Comparison of ENCODE assay signal across 14 cellular contexts in genomic region chr3:192958219-192958872, GRCh38. TPM values are rescaled to one million over a fixed set of nuclear protein-coding genes. Genes with fewer than 3 reads are reported as not detected.
DNase-seq lines count a peak whose midpoint lies in the region; ATAC-seq and TF ChIP-seq lines count a peak whose summit lies in the region.
"Had no signal": no experiment of that assay in that cellular context is flagged by ENCODE, and none has a peak within 500 bp of the region (broad histone marks: within the 10 kb centered on the region; RNA-seq: fewer than 3 reads in every experiment).

No MANE protein-coding gene starts in this region.

- H3K4me1 ChIP-seq in hepatocyte (ENCODE audit: insufficient read depth) (no peaks in the 10 kb centered on the region), transverse colon (no peaks in the 10 kb centered on the region), esophagus muscularis mucosa (peaks cover 0 to 6% (median 0%) of the 10 kb centered on the region in 4 donors)
- H3K4me1 ChIP-seq: SJCRH30 had no signal

- no peaks in the 10 kb centered on the region for H3K79me2 ChIP-seq in hepatocyte

- peak; percentile 68 for ATAC-seq in stimulated activated naive CD8-positive, alpha-beta T cell treated with anti-CD3 and anti-CD28 coated beads, Interleukin-15, amount 100 ng/mL, for 72 hours

- DNase-seq in activated T-cell treated with anti-CD3 and anti-CD28 coated beads, Interleukin-2, amount 50 U/mL, for 24 hours: no peak
- DNase-seq in activated T-cell treated with anti-CD3 and anti-CD28 coated beads, Interleukin-2, amount 50 U/mL, for 1 hour: no peak
- DNase-seq in activated T-helper 1 cell treated with anti-CD3 and anti-CD28 coated beads, Interleukin-12 subunit alpha, Interleukin-12 subunit beta, Interleukin-2, Interleukin-4 antibody, amounts not matched to agents 30 ng/mL and 10 ng/mL and 1 ng/mL, durations not matched to agents 14 hours and 24 hours and 36 hours (ENCODE audit: low spot score): no peak
- DNase-seq in hepatocyte (ENCODE audit: low spot score) (no peak), transverse colon (no peak), kidney tubule cell (ENCODE audit: low spot score) (no peak), esophagus muscularis mucosa (ENCODE audit: extremely low spot score) (no peak)
- DNase-seq in stimulated activated naive CD8-positive, alpha-beta T cell treated with anti-CD3 and anti-CD28 coated beads, Interleukin-15, amount 100 ng/mL, for 72 hours: no peak
- DNase-seq: activated effector memory CD4-positive, alpha-beta T cell treated with Interleukin-2 at 50 U/mL for 16 hours; effector CD4-positive, alpha-beta T cell; NCI-H1417; NCI-H345; SJCRH30 had no signal

- intact Hi-C loops in activated T-helper 1 cell treated with anti-CD3 and anti-CD28 coated beads, Interleukin-12 subunit alpha, Interleukin-12 subunit beta, Interleukin-2, Interleukin-4 antibody, amounts not matched to agents 30 ng/mL and 10 ng/mL and 1 ng/mL, durations not matched to agents 14 hours and 24 hours and 36 hours (cut with micrococcal nuclease): loop anchor here (1.0 to 5.0 kb wide), 5 partner anchors 11 to 282 kb away; no protein-coding TSS in a partner anchor
- intact Hi-C loops in transverse colon (cut with DNase I; ENCODE audit: low total_unique reads) (no loop called here), esophagus muscularis mucosa (cut with DNase I) (no loop called here)

- H3K9me2 ChIP-seq in hepatocyte (replicated peaks; ENCODE audit: insufficient read depth): no peaks in the 10 kb centered on the region

- H3K27ac Mint-ChIP-seq in activated T-cell treated with anti-CD3 and anti-CD28 coated beads, Interleukin-2, amount 50 U/mL, for 24 hours: peak overlapping the region; percentile 63
- H3K27ac Mint-ChIP-seq in activated T-helper 1 cell treated with anti-CD3 and anti-CD28 coated beads, Interleukin-12 subunit alpha, Interleukin-12 subunit beta, Interleukin-2, Interleukin-4 antibody, amounts not matched to agents 30 ng/mL and 10 ng/mL and 1 ng/mL, durations not matched to agents 14 hours and 24 hours and 36 hours: peak overlapping the region; percentile 74
- H3K27ac Mint-ChIP-seq in stimulated activated naive CD8-positive, alpha-beta T cell treated with anti-CD3 and anti-CD28 coated beads, Interleukin-15, amount 100 ng/mL, for 72 hours: peak overlapping the region in 1 of 2 donors; percentile 88

- in situ Hi-C loops in transverse colon (cut with MboI; ENCODE audit: low pct_ligation_motif_present in 1 of 4, low pct_unique_long_range_greater_than_20kb in 1 of 4, low sequenced_read_pairs in 3 of 4): no loop called here

- TF ChIP-seq EP300 in transverse colon (IDR thresholded peaks at IDR 0.05; ENCODE audit: low read depth) (no peak), esophagus muscularis mucosa (IDR thresholded peaks at IDR 0.05) (no peak)

- H3K27me3 Mint-ChIP-seq in activated T-cell treated with anti-CD3 and anti-CD28 coated beads, Interleukin-2, amount 50 U/mL, for 24 hours: peaks cover 6% of the 10 kb centered on the region
- H3K27me3 Mint-ChIP-seq in activated T-helper 1 cell treated with anti-CD3 and anti-CD28 coated beads, Interleukin-12 subunit alpha, Interleukin-12 subunit beta, Interleukin-2, Interleukin-4 antibody, amounts not matched to agents 30 ng/mL and 10 ng/mL and 1 ng/mL, durations not matched to agents 14 hours and 24 hours and 36 hours (ENCODE audit: insufficient read depth): no peaks in the 10 kb centered on the region
- no peaks in the 10 kb centered on the region for H3K27me3 Mint-ChIP-seq in stimulated activated naive CD8-positive, alpha-beta T cell treated with anti-CD3 and anti-CD28 coated beads, Interleukin-15, amount 100 ng/mL, for 72 hours

- H3K27me3 ChIP-seq in hepatocyte (no peaks in the 10 kb centered on the region), transverse colon (no peaks in the 10 kb centered on the region), esophagus muscularis mucosa (no peaks in the 10 kb centered on the region)
- H3K27me3 ChIP-seq: SJCRH30 had no signal

- H3K4me3 ChIP-seq in hepatocyte (no peak overlapping the region), transverse colon (no peak overlapping the region), esophagus muscularis mucosa (no peak overlapping the region)
- H3K4me3 ChIP-seq: SJCRH30 had no signal

- TF ChIP-seq POLR2A in transverse colon (IDR thresholded peaks at IDR 0.05) (no peak), esophagus muscularis mucosa (IDR thresholded peaks at IDR 0.05; ENCODE audit: low read depth) (no peak)

- H3K36me3 Mint-ChIP-seq in activated T-cell treated with anti-CD3 and anti-CD28 coated beads, Interleukin-2, amount 50 U/mL, for 24 hours (ENCODE audit: low read depth): no peaks in the 10 kb centered on the region
- peaks cover 2% of the 10 kb centered on the region for H3K36me3 Mint-ChIP-seq in activated T-helper 1 cell treated with anti-CD3 and anti-CD28 coated beads, Interleukin-12 subunit alpha, Interleukin-12 subunit beta, Interleukin-2, Interleukin-4 antibody, amounts not matched to agents 30 ng/mL and 10 ng/mL and 1 ng/mL, durations not matched to agents 14 hours and 24 hours and 36 hours (ENCODE audit: low read depth)

- H3K9me3 Mint-ChIP-seq in activated T-cell treated with anti-CD3 and anti-CD28 coated beads, Interleukin-2, amount 50 U/mL, for 24 hours: peaks cover 4% of the 10 kb centered on the region
- peaks cover 3% of the 10 kb centered on the region for H3K9me3 Mint-ChIP-seq in activated T-helper 1 cell treated with anti-CD3 and anti-CD28 coated beads, Interleukin-12 subunit alpha, Interleukin-12 subunit beta, Interleukin-2, Interleukin-4 antibody, amounts not matched to agents 30 ng/mL and 10 ng/mL and 1 ng/mL, durations not matched to agents 14 hours and 24 hours and 36 hours
- H3K9me3 Mint-ChIP-seq in stimulated activated naive CD8-positive, alpha-beta T cell treated with anti-CD3 and anti-CD28 coated beads, Interleukin-15, amount 100 ng/mL, for 72 hours: peaks cover 5 to 8% of the 10 kb centered on the region in 2 donors

- H3K9me3 ChIP-seq in hepatocyte (ENCODE audit: low read depth) (no peaks in the 10 kb centered on the region), transverse colon (no peaks in the 10 kb centered on the region), esophagus muscularis mucosa (no peaks in the 10 kb centered on the region)
- H3K9me3 ChIP-seq: SJCRH30 had no signal

- no peaks in the 10 kb centered on the region for H4K20me1 ChIP-seq in hepatocyte (ENCODE audit: insufficient read depth, poor library complexity, severe bottlenecking)

- H2AFZ ChIP-seq in hepatocyte: no peak overlapping the region

- H3K36me3 ChIP-seq in hepatocyte (replicated peaks; ENCODE audit: insufficient read depth, low read depth) (no peaks in the 10 kb centered on the region), transverse colon (no peaks in the 10 kb centered on the region), esophagus muscularis mucosa (no peaks in the 10 kb centered on the region)
- H3K36me3 ChIP-seq: SJCRH30 had no signal

- H3K4me1 Mint-ChIP-seq in activated T-cell treated with anti-CD3 and anti-CD28 coated beads, Interleukin-2, amount 50 U/mL, for 24 hours (ENCODE audit: low read depth): peaks cover 22% of the 10 kb centered on the region
- H3K4me1 Mint-ChIP-seq in activated T-helper 1 cell treated with anti-CD3 and anti-CD28 coated beads, Interleukin-12 subunit alpha, Interleukin-12 subunit beta, Interleukin-2, Interleukin-4 antibody, amounts not matched to agents 30 ng/mL and 10 ng/mL and 1 ng/mL, durations not matched to agents 14 hours and 24 hours and 36 hours (ENCODE audit: low read depth): peaks cover 32% of the 10 kb centered on the region
- H3K4me1 Mint-ChIP-seq in stimulated activated naive CD8-positive, alpha-beta T cell treated with anti-CD3 and anti-CD28 coated beads, Interleukin-15, amount 100 ng/mL, for 72 hours: peaks cover 8% of the 10 kb centered on the region

- H3K27ac ChIP-seq in hepatocyte: peak overlapping the region; percentile 72
- no peak overlapping the region for H3K27ac ChIP-seq in transverse colon
- peak overlapping the region in 2 of 4 donors; percentile 50 to 58 for H3K27ac ChIP-seq in esophagus muscularis mucosa (replicated peaks in 1 of 4)
- H3K27ac ChIP-seq: KMS-11, SJCRH30 had no signal

- peak overlapping the region; percentile 30 for H3K4me2 ChIP-seq in hepatocyte
- H3K4me2 ChIP-seq: KMS-11 had no signal

- TF ChIP-seq CTCF in hepatocyte (IDR thresholded peaks at IDR 0.05; ENCODE audit: poor library complexity): no peak
- TF ChIP-seq CTCF in transverse colon (IDR thresholded peaks at IDR 0.05): no peak
- no peak for TF ChIP-seq CTCF in esophagus muscularis mucosa (IDR thresholded peaks at IDR 0.05)

- H3K4me3 Mint-ChIP-seq in activated T-cell treated with anti-CD3 and anti-CD28 coated beads, Interleukin-2, amount 50 U/mL, for 24 hours: no peak overlapping the region
- H3K4me3 Mint-ChIP-seq in activated T-helper 1 cell treated with anti-CD3 and anti-CD28 coated beads, Interleukin-12 subunit alpha, Interleukin-12 subunit beta, Interleukin-2, Interleukin-4 antibody, amounts not matched to agents 30 ng/mL and 10 ng/mL and 1 ng/mL, durations not matched to agents 14 hours and 24 hours and 36 hours: no peak overlapping the region
- peak overlapping the region in 1 of 2 donors; percentile 16 for H3K4me3 Mint-ChIP-seq in stimulated activated naive CD8-positive, alpha-beta T cell treated with anti-CD3 and anti-CD28 coated beads, Interleukin-15, amount 100 ng/mL, for 72 hours

RNA-seq across cellular contexts. Expression of gene MB21D2, which starts 40.7 kb away (rescaled TPM):
- total RNA-seq in activated T-helper 1 cell treated with anti-CD3 and anti-CD28 coated beads, Interleukin-12 subunit alpha, Interleukin-12 subunit beta, Interleukin-2, Interleukin-4 antibody, amounts not matched to agents 30 ng/mL and 10 ng/mL and 1 ng/mL, durations not matched to agents 14 hours and 24 hours and 36 hours: 17.0 and 18.0 TPM in 2 replicates
- 22.1 and 23.0 TPM in 2 replicates for total RNA-seq in hepatocyte
- 7.6 and 9.1 TPM in 2 replicates for polyA plus RNA-seq in hepatocyte
- 1 to 10 TPM; 1.5 to 8.4 (median 4.2) TPM for total RNA-seq in transverse colon
- 10 to 100 TPM in 1 of 4 donors, 1 to 10 TPM in 3; 5.4 to 11.5 (median 8.2) TPM for total RNA-seq in esophagus muscularis mucosa
